Comparison of ENCODE assay signal across 16 cellular contexts in genomic region chr5:124888622-124889521, GRCh38.
DNase-seq lines count a peak whose midpoint lies in the region; ATAC-seq, FAIRE-seq and TF ChIP-seq lines count a peak whose summit lies in the region.
"Had no signal": no experiment of that assay in that cellular context is flagged by ENCODE, and none has a peak within 500 bp of the region (broad histone marks: within the 10 kb centered on the region; RNA-seq: fewer than 3 reads in every experiment).

No MANE protein-coding gene starts in this region.

- H3K4me1 ChIP-seq in DND-41 (ENCODE audit: insufficient read depth, low read length) (peaks cover 37% of the 10 kb centered on the region), astrocyte (ENCODE audit: insufficient read depth, low read length) (no peaks in the 10 kb centered on the region), liver (ENCODE audit: control insufficient read depth in 4 of 4, insufficient read depth in 4 of 4, low read length in 3 of 4) (peaks cover 8 to 29% (median 9%) of the 10 kb centered on the region in 4 donors), gastrocnemius medialis (peaks cover 21 to 28% of the 10 kb centered on the region in 2 donors)
- H3K4me1 ChIP-seq: prostate gland had no signal

- H3K9ac ChIP-seq in DND-41 (ENCODE audit: low read depth, low read length) (no peak overlapping the region), astrocyte (ENCODE audit: low read length) (no peak overlapping the region), liver (ENCODE audit: low read depth in 1 of 2, low read length in 2 of 2) (no peak overlapping the region)

- no peak for DNase-seq in DND-41
- no peak for DNase-seq in astrocyte (ENCODE audit: low read depth)
- DNase-seq in gastrocnemius medialis: no peak
- DNase-seq in naive thymus-derived CD8-positive, alpha-beta T cell: no peak
- no peak for DNase-seq in LoVo (ENCODE audit: low spot score)
- no peak for DNase-seq in kidney glomerular epithelial cell (lab: John Stamatoyannopoulos, UW)
- DNase-seq: activated B cell treated with CpG ODN at 0.5 μM for 24 hours; activated naive CD4-positive, alpha-beta T cell treated with anti-CD3 and anti-CD28 coated beads, Interleukin-2, amount 50 U/mL, for 16 hours; NCI-H2029; NK-92 treated with Interleukin-12 subunit alpha and Interleukin-12 subunit beta, amount 100 ng/mL, for 24 hours had no signal

- H3K4me3 ChIP-seq in DND-41 (ENCODE audit: low read depth in 1 of 2, low read length in 2 of 2) (no peak overlapping the region), astrocyte (ENCODE audit: insufficient read depth, low read depth, low read length) (no peak overlapping the region), liver (ENCODE audit: low read depth in 1 of 3, low read length in 3 of 3) (peak overlapping the region in 1 of 3 donors; percentile 58), gastrocnemius medialis (peak overlapping the region in 3 of 4 donors; percentile 8 to 20 (median 11))
- H3K4me3 ChIP-seq: prostate gland had no signal

- H3K9me3 Mint-ChIP-seq in astrocyte (ENCODE audit: unreplicated experiment): peaks cover 2% of the 10 kb centered on the region
- H3K9me3 Mint-ChIP-seq in naive thymus-derived CD8-positive, alpha-beta T cell: peaks cover 0 to 3% (median 0%) of the 10 kb centered on the region in 9 donors
- H3K9me3 Mint-ChIP-seq: activated B cell treated with CpG ODN at 0.5 μM for 24 hours had no signal

- peaks cover 24% of the 10 kb centered on the region for H3K4me1 Mint-ChIP-seq in astrocyte (ENCODE audit: low read depth, unreplicated experiment)
- no peaks in the 10 kb centered on the region for H3K4me1 Mint-ChIP-seq in naive thymus-derived CD8-positive, alpha-beta T cell
- H3K4me1 Mint-ChIP-seq: central memory CD8-positive, alpha-beta T cell had no signal

- H4K20me1 ChIP-seq in DND-41 (ENCODE audit: insufficient read depth, low read length) (no peaks in the 10 kb centered on the region), astrocyte (ENCODE audit: insufficient read depth, low read length) (no peaks in the 10 kb centered on the region)

- POLR2A ChIA-PET in naive thymus-derived CD8-positive, alpha-beta T cell (lab: Charles Lee): no interaction called here

- H3K79me2 ChIP-seq in DND-41 (ENCODE audit: insufficient read depth, low read length) (no peaks in the 10 kb centered on the region), astrocyte (ENCODE audit: insufficient read depth, low read length) (no peaks in the 10 kb centered on the region)

- no peaks in the 10 kb centered on the region for H3K36me3 Mint-ChIP-seq in astrocyte (ENCODE audit: low read depth, unreplicated experiment)
- H3K36me3 Mint-ChIP-seq in naive thymus-derived CD8-positive, alpha-beta T cell: no peaks in the 10 kb centered on the region

- ATAC-seq in DND-41 (ENCODE audit: insufficient read depth, low read depth) (no peak), gastrocnemius medialis (peak in 1 of 2 donors; percentile 23), HG03175 (IDR thresholded peaks at IDR 0.05; ENCODE audit: unreplicated experiment) (no peak)
- ATAC-seq in naive thymus-derived CD8-positive, alpha-beta T cell: no peak
- ATAC-seq: esophagus mucosa had no signal

- no peaks in the 10 kb centered on the region for H3K27me3 Mint-ChIP-seq in astrocyte (ENCODE audit: low read depth, unreplicated experiment)
- no peaks in the 10 kb centered on the region for H3K27me3 Mint-ChIP-seq in naive thymus-derived CD8-positive, alpha-beta T cell
- H3K27me3 Mint-ChIP-seq: activated B cell treated with CpG ODN at 0.5 μM for 24 hours; central memory CD8-positive, alpha-beta T cell had no signal

- in situ Hi-C loops in gastrocnemius medialis (cut with MboI; ENCODE audit: low sequenced_read_pairs in 4 of 4): no loop called here

- intact Hi-C loops in gastrocnemius medialis (cut with DNase I; ENCODE audit: low total_unique reads): no loop called here

- peak overlapping the region; percentile 33; the same call in 1 of the 2 replicates for H2AFZ ChIP-seq in DND-41 (ENCODE audit: low read depth, low read length)
- H2AFZ ChIP-seq in astrocyte (ENCODE audit: low read depth, low read length): no peak overlapping the region

- H3K9me3 ChIP-seq in DND-41 (ENCODE audit: insufficient read depth, low read length, severe bottlenecking) (no peaks in the 10 kb centered on the region), astrocyte (ENCODE audit: insufficient read depth, low read depth, low read length) (no peaks in the 10 kb centered on the region), liver (ENCODE audit: control insufficient read depth in 4 of 4, low read length in 3 of 4) (no peaks in the 10 kb centered on the region), gastrocnemius medialis (no peaks in the 10 kb centered on the region)
- H3K9me3 ChIP-seq: prostate gland had no signal

- TF ChIP-seq CTCF in DND-41 (IDR thresholded peaks at IDR 0.05; ENCODE audit: borderline replicate concordance, extremely low read depth, low read length, poor library complexity, severe bottlenecking) (no peak), astrocyte (IDR thresholded peaks at IDR 0.05; ENCODE audit: insufficient read depth, low read depth, low read length) (no peak), liver (IDR thresholded peaks at IDR 0.05; ENCODE audit: low read depth, low read length, missing input control) (no peak), gastrocnemius medialis (IDR thresholded peaks at IDR 0.05 in 4 of 5, conservative IDR thresholded peaks at IDR 0.05 in 1 of 5) (no peak)

- H3K4me2 ChIP-seq in DND-41 (ENCODE audit: insufficient read depth, low read length) (no peak overlapping the region), astrocyte (ENCODE audit: low read length) (peak overlapping the region; percentile 43)

- WGBS in liver: 48% methylated on average over 6 of the region's 6 CpGs

- peak overlapping the region; percentile 80 for H3K27ac Mint-ChIP-seq in astrocyte (ENCODE audit: unreplicated experiment)
- H3K27ac Mint-ChIP-seq in naive thymus-derived CD8-positive, alpha-beta T cell: no peak overlapping the region
- H3K27ac Mint-ChIP-seq: activated B cell treated with CpG ODN at 0.5 μM for 24 hours had no signal

- no peak for TF ChIP-seq POLR2A in gastrocnemius medialis (IDR thresholded peaks at IDR 0.05)

- FAIRE-seq in astrocyte (lab: Jason Lieb, UNC): no peak
- FAIRE-seq: G401.6 had no signal

- H3K27me3 ChIP-seq in DND-41 (ENCODE audit: insufficient read depth, low read length, poor library complexity) (no peaks in the 10 kb centered on the region), astrocyte (ENCODE audit: insufficient read depth, low read length) (no peaks in the 10 kb centered on the region), liver (ENCODE audit: control insufficient read depth in 4 of 4, insufficient read depth in 4 of 4, low read length in 3 of 4) (no peaks in the 10 kb centered on the region), gastrocnemius medialis (no peaks in the 10 kb centered on the region)

- TF ChIP-seq RAD21 in liver (IDR thresholded peaks at IDR 0.05): no peak

- H3K36me3 ChIP-seq in DND-41 (ENCODE audit: insufficient read depth, low read length) (no peaks in the 10 kb centered on the region), astrocyte (ENCODE audit: insufficient read depth, low read length) (no peaks in the 10 kb centered on the region), liver (ENCODE audit: control insufficient read depth in 4 of 4, insufficient read depth in 3 of 4, low read depth in 1 of 4, low read length in 3 of 4) (no peaks in the 10 kb centered on the region), gastrocnemius medialis (no peaks in the 10 kb centered on the region)
- H3K36me3 ChIP-seq: prostate gland had no signal

- H3K27ac ChIP-seq in DND-41 (ENCODE audit: low read length) (peak overlapping the region; percentile 42), astrocyte (ENCODE audit: low read depth, low read length) (no peak overlapping the region), liver (ENCODE audit: low read depth in 1 of 2, low read length in 2 of 2) (peak overlapping the region; percentile 80 to 91), gastrocnemius medialis (peak overlapping the region; percentile 27 to 69 (median 46))
- H3K27ac ChIP-seq: prostate gland had no signal

- H3K4me3 Mint-ChIP-seq in astrocyte (ENCODE audit: unreplicated experiment): no peak overlapping the region
- H3K4me3 Mint-ChIP-seq in naive thymus-derived CD8-positive, alpha-beta T cell: no peak overlapping the region
- H3K4me3 Mint-ChIP-seq: activated B cell treated with CpG ODN at 0.5 μM for 24 hours; central memory CD8-positive, alpha-beta T cell had no signal

TF ChIP-seq in liver, 16 proteins besides CTCF, POLR2A, EP300 and RAD21:
- TF ChIP-seq GABPA (IDR thresholded peaks at IDR 0.05 in 1 of 2, conservative IDR thresholded peaks at IDR 0.05 in 1 of 2): no peak
- no peak for TF ChIP-seq FOXA1 (IDR thresholded peaks at IDR 0.05)
- TF ChIP-seq FOXA2 (IDR thresholded peaks at IDR 0.05): no peak
- TF ChIP-seq MAX (IDR thresholded peaks at IDR 0.05): no peak
- no peak for TF ChIP-seq HNF4G (IDR thresholded peaks at IDR 0.05)

Comparison
In these comparisons a context has a peak if more than half of its experiments do, and no peak if none do; other contexts are left out.
1. H3K4me3 ChIP-seq: peak in gastrocnemius medialis (3 of 4); none in DND-41 (0 of 2) and astrocyte (single experiment).